ENCODE assay signal across 9 cellular contexts in the genomic region with DNA sequence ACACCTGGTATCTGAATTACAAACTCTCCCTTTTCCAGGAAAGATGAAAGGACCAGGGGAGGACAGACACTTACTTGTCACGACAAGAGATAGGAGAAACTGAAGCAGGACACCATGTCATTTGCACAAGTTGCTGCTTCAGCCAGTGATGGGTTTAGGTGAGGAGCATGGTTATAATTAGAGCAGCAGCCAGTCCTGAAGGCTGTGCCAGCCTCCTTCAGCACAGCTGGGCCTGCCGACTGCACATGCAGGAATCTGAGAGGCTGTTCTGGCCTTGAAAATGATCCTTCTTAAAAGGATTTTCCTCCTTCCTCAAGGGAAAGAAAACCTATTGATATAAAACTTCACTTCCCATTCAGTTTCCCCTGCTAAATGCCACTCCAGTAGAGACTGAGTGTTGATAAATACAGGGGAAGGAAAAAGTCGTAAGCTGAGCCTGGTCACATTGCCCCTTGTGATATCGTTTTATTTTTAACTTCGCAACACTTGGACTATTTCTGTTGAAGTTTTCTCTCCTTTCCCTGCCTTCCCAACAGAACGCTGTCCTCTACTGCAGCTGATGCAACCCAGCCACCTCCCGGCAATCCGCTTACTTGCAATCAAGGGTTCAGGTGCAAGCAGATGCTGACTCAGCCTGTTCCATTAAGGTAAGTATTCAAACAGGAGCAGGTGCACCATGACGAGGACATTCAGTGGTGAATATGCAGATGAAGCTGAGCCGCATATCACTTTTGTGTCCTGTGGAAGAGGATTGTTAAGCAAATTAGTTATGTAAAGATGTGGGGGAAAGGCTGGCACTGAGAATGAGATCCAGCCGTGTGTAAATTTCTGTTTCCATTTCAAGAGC. TPM values are rescaled to one million over a fixed set of nuclear protein-coding genes. Genes with fewer than 3 reads are reported as not detected.
DNase-seq lines count a peak whose midpoint lies in the region; ATAC-seq, FAIRE-seq and TF ChIP-seq lines count a peak whose summit lies in the region.
"Had no signal": no experiment of that assay in that cellular context is flagged by ENCODE, and none has a peak within 500 bp of the region (broad histone marks: within the 10 kb centered on the region; RNA-seq: fewer than 3 reads in every experiment).

A gene with protein sequence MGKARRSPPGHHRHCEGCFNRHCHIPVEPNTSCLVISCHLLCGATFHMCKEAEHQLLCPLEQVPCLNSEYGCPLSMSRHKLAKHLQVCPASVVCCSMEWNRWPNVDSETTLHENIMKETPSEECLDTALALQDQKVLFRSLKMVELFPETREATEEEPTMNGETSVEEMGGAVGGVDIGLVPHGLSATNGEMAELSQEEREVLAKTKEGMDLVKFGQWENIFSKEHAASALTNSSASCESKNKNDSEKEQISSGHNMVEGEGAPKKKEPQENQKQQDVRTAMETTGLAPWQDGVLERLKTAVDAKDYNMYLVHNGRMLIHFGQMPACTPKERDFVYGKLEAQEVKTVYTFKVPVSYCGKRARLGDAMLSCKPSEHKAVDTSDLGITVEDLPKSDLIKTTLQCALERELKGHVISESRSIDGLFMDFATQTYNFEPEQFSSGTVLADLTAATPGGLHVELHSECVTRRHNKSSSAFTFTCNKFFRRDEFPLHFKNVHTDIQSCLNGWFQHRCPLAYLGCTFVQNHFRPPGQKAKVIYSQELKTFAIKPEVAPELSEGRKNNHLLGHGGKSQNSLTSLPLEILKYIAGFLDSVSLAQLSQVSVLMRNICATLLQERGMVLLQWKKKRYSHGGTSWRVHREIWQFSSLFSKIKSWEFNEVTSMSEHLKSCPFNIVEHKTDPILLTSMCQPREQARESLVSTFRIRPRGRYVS (plus strand): TSS at position 524 of the 847 bp plus-strand sequence. CDS start 27,197 bp downstream, outside the sequence.

- CTCF ChIA-PET in endothelial cell of umbilical vein (lab: Charles Lee), result no interaction called here

- peaks cover 2% of the 10 kb centered on the region for H3K27me3 Mint-ChIP-seq in activated naive CD8-positive, alpha-beta T cell treated with anti-CD3 and anti-CD28 coated beads, Interleukin-2, amount 50 U/mL, for 24 hours
- H3K27me3 Mint-ChIP-seq: activated T-cell treated with anti-CD3 and anti-CD28 coated beads, Interleukin-2, amount 50 U/mL, for 24 hours had no signal

- no peaks in the 10 kb centered on the region for H3K9me3 ChIP-seq in endothelial cell of umbilical vein (replicated peaks; ENCODE audit: control insufficient read depth, insufficient read depth, low read length)
- H3K9me3 ChIP-seq in parathyroid adenoma (ENCODE audit: control insufficient read depth, low read length), result no peaks in the 10 kb centered on the region

- no peaks in the 10 kb centered on the region for H3K79me2 ChIP-seq in endothelial cell of umbilical vein (ENCODE audit: control insufficient read depth, insufficient read depth, low read length)
- H3K79me2 ChIP-seq in parathyroid adenoma, result no peaks in the 10 kb centered on the region

- no peaks in the 10 kb centered on the region for H3K4me1 Mint-ChIP-seq in activated naive CD8-positive, alpha-beta T cell treated with anti-CD3 and anti-CD28 coated beads, Interleukin-2, amount 50 U/mL, for 24 hours

- H3K36me3 ChIP-seq in endothelial cell of umbilical vein (ENCODE audit: control insufficient read depth in 2 of 2, extremely low read depth in 1 of 2, insufficient read depth in 2 of 2, low read length in 2 of 2), result no peaks in the 10 kb centered on the region
- no peaks in the 10 kb centered on the region for H3K36me3 ChIP-seq in parathyroid adenoma (ENCODE audit: control insufficient read depth, insufficient read depth, low read length)

- H3K27ac Mint-ChIP-seq in activated naive CD8-positive, alpha-beta T cell treated with anti-CD3 and anti-CD28 coated beads, Interleukin-2, amount 50 U/mL, for 24 hours, result no peak within 1 kb of the TSS
- H3K27ac Mint-ChIP-seq: activated T-cell treated with anti-CD3 and anti-CD28 coated beads, Interleukin-2, amount 50 U/mL, for 24 hours had no signal

- no peaks in the 10 kb centered on the region for H3K9me3 Mint-ChIP-seq in activated naive CD8-positive, alpha-beta T cell treated with anti-CD3 and anti-CD28 coated beads, Interleukin-2, amount 50 U/mL, for 24 hours
- H3K9me3 Mint-ChIP-seq: activated T-cell treated with anti-CD3 and anti-CD28 coated beads, Interleukin-2, amount 50 U/mL, for 24 hours had no signal

- peak; percentile 57 to 62 for DNase-seq in NCI-H187 (lab: John Stamatoyannopoulos, UW)
- DNase-seq in endothelial cell of umbilical vein (ENCODE audit: low read depth, low spot score), result no peak
- no peak for DNase-seq in GM03348 (ENCODE audit: low spot score)
- DNase-seq in activated naive CD8-positive, alpha-beta T cell treated with anti-CD3 and anti-CD28 coated beads, Interleukin-2, amount 50 U/mL, for 24 hours, result no peak
- no peak for DNase-seq in HCEC 1CT
- DNase-seq in stimulated activated CD4-positive, alpha-beta T cell treated with anti-CD3 and anti-CD28 coated beads, Interleukin-12 subunit alpha, Interleukin-12 subunit beta, amount 100 ng/mL, for 4 hours, result no peak
- DNase-seq: activated T-cell treated with anti-CD3 and anti-CD28 coated beads, Interleukin-2, amount 50 U/mL, for 24 hours had no signal

- H3K4me3 ChIP-seq in endothelial cell of umbilical vein (replicated peaks in 1 of 3; ENCODE audit: insufficient read depth in 1 of 3, low read depth in 1 of 3, low read length in 3 of 3), result no peak within 1 kb of the TSS
- H3K4me3 ChIP-seq in parathyroid adenoma (ENCODE audit: low read depth, low read length), result peak within 1 kb of the TSS; percentile 28

- H3K4me1 ChIP-seq in endothelial cell of umbilical vein (ENCODE audit: control insufficient read depth, extremely low read depth, insufficient read depth, low read length) (no peaks in the 10 kb centered on the region), parathyroid adenoma (peaks cover 9% of the 10 kb centered on the region)

- no peak for TF ChIP-seq POLR2A in endothelial cell of umbilical vein (IDR thresholded peaks at IDR 0.05; ENCODE audit: low read depth, low read length)

- H2AFZ ChIP-seq in endothelial cell of umbilical vein (ENCODE audit: low read depth, low read length) (no peak within 1 kb of the TSS), parathyroid adenoma (peak within 1 kb of the TSS; percentile 83)

- no TSS peak for BruUV-seq in endothelial cell of umbilical vein (replicated peaks; lab: Mats Ljungman, UMichigan)

- H3K4me3 Mint-ChIP-seq in activated naive CD8-positive, alpha-beta T cell treated with anti-CD3 and anti-CD28 coated beads, Interleukin-2, amount 50 U/mL, for 24 hours, result no peak within 1 kb of the TSS
- H3K4me3 Mint-ChIP-seq: activated T-cell treated with anti-CD3 and anti-CD28 coated beads, Interleukin-2, amount 50 U/mL, for 24 hours had no signal

- FAIRE-seq in endothelial cell of umbilical vein (lab: Jason Lieb, UNC), result no peak

- H3K36me3 Mint-ChIP-seq in activated naive CD8-positive, alpha-beta T cell treated with anti-CD3 and anti-CD28 coated beads, Interleukin-2, amount 50 U/mL, for 24 hours (ENCODE audit: low read depth), result no peaks in the 10 kb centered on the region

- POLR2A ChIA-PET in endothelial cell of umbilical vein (lab: Charles Lee), result no interaction called here

- no peaks in the 10 kb centered on the region for H4K20me1 ChIP-seq in endothelial cell of umbilical vein (replicated peaks; ENCODE audit: control insufficient read depth, extremely low read depth, insufficient read depth, low read length)

- H3K9ac ChIP-seq in endothelial cell of umbilical vein (replicated peaks; ENCODE audit: extremely low read depth, insufficient read depth, low read length), result no peak within 1 kb of the TSS
- no peak within 1 kb of the TSS for H3K9ac ChIP-seq in parathyroid adenoma

- no peaks in the 10 kb centered on the region for H3K9me1 ChIP-seq in endothelial cell of umbilical vein (replicated peaks; ENCODE audit: control insufficient read depth, extremely low read depth, insufficient read depth, low read length)

- no peak for TF ChIP-seq CTCF in endothelial cell of umbilical vein (IDR thresholded peaks at IDR 0.05; ENCODE audit: extremely low read depth in 1 of 2, insufficient read depth in 1 of 2, low read depth in 1 of 2, low read length in 2 of 2)
- TF ChIP-seq CTCF in parathyroid adenoma (IDR thresholded peaks at IDR 0.05), result peak; percentile 25

- peak; percentile 57 for ATAC-seq in GM21367 (IDR thresholded peaks at IDR 0.05; ENCODE audit: unreplicated experiment)
- no peak for ATAC-seq in activated naive CD8-positive, alpha-beta T cell treated with anti-CD3 and anti-CD28 coated beads, Interleukin-2, amount 50 U/mL, for 24 hours

- H3K27me3 ChIP-seq in endothelial cell of umbilical vein (ENCODE audit: control insufficient read depth in 2 of 2, insufficient read depth in 2 of 2, low read length in 2 of 2) (peaks cover 5 to 11% of the 10 kb centered on the region in 2 experiments), parathyroid adenoma (ENCODE audit: control insufficient read depth, insufficient read depth, low read length) (no peaks in the 10 kb centered on the region)

- intact Hi-C loops in endothelial cell of umbilical vein (cut with micrococcal nuclease), result no loop called here

- dilution Hi-C loops in endothelial cell of umbilical vein (cut with MboI; ENCODE audit: extremely low pct_ligation_motif_present, low sequenced_read_pairs), result no loop called here

- H3K4me2 ChIP-seq in endothelial cell of umbilical vein (ENCODE audit: insufficient read depth, low read length), result no peak within 1 kb of the TSS
- H3K4me2 ChIP-seq in parathyroid adenoma (ENCODE audit: low read length), result peak within 1 kb of the TSS; percentile 57

- H3K27ac ChIP-seq in endothelial cell of umbilical vein (ENCODE audit: insufficient read depth, low read depth, low read length), result no peak within 1 kb of the TSS
- H3K27ac ChIP-seq in parathyroid adenoma, result peak within 1 kb of the TSS; percentile 58

TF ChIP-seq in endothelial cell of umbilical vein, 7 proteins besides CTCF, POLR2A, EP300 and RAD21:
- TF ChIP-seq POLR2AphosphoS5 (IDR thresholded peaks at IDR 0.05; ENCODE audit: insufficient read depth, low read depth, low read length) (no peak), GATA2 (IDR thresholded peaks at IDR 0.05; ENCODE audit: insufficient read depth, insufficient read length, low read depth, low read length) (no peak), JUN (IDR thresholded peaks at IDR 0.05; ENCODE audit: borderline replicate concordance, insufficient read depth, insufficient read length, low read depth) (no peak), EZH2 (IDR thresholded peaks at IDR 0.05; ENCODE audit: borderline replicate concordance, low read depth, low read length, severe bottlenecking) (peak; percentile 22), MYC (IDR thresholded peaks at IDR 0.05; ENCODE audit: low read depth, low read length) (no peak)

RNA-seq across cellular contexts. Expression of the gene that starts here (rescaled TPM):
- not detected in 2 replicates for total RNA-seq in endothelial cell of umbilical vein
- polyA plus RNA-seq in endothelial cell of umbilical vein, result not detected in 2 replicates
- not detected in 2 replicates for polyA plus RNA-seq in endothelial cell of umbilical vein (2011; cell fraction: cytosol; rRNA removed)
- not detected in 2 replicates for polyA plus RNA-seq in endothelial cell of umbilical vein (2011; cell fraction: nucleus; rRNA removed)
- polyA plus RNA-seq in endothelial cell of umbilical vein (2012), result not detected in 2 replicates
- not detected in 2 replicates for polyA minus RNA-seq in endothelial cell of umbilical vein
- not detected for polyA minus RNA-seq in endothelial cell of umbilical vein (2011; cell fraction: cytosol; rRNA and poly(A)+ RNA removed)
- not detected in 2 replicates for polyA minus RNA-seq in endothelial cell of umbilical vein (2011; cell fraction: nucleus; rRNA and poly(A)+ RNA removed)

Comparison
In these comparisons a context has a peak if more than half of its experiments do, and no peak if none do; other contexts are left out.
1. DNase-seq: peak in NCI-H187 (2 of 2); none in endothelial cell of umbilical vein (single experiment), GM03348 (single experiment), activated naive CD8-positive, alpha-beta T cell treated with anti-CD3 and anti-CD28 coated beads, Interleukin-2, amount 50 U/mL, for 24 hours (single experiment), HCEC 1CT (single experiment) and stimulated activated CD4-positive, alpha-beta T cell treated with anti-CD3 and anti-CD28 coated beads, Interleukin-12 subunit alpha, Interleukin-12 subunit beta, amount 100 ng/mL, for 4 hours (single experiment).